26 cellular contexts compared by ENCODE assay signal in the genomic region with DNA sequence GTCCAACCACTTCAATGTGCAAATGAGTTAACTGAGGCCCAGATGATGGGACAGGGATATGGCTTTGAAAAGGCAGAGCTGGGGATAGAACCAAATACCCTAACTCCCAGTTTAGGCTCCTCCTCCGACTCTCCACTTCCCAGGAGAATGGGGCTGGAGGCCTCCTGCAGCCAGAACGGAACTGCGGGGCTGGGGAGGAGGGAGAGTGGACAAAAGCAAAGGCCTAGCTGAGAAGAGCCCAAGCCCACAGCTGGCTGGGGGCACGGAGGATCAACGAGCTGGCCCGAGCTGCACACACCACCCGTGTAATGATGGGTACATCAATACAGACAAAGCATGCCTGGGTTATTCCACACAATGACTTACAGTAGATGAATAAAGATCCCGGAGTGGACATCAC.
"Had no signal": no experiment of that assay in that cellular context is flagged by ENCODE, and none has a peak within 500 bp of the region (broad histone marks: within the 10 kb centered on the region; RNA-seq: fewer than 3 reads in every experiment).

No MANE protein-coding gene starts in this region.

- H3K27me3 Mint-ChIP-seq: activated naive CD8-positive, alpha-beta T cell treated with anti-CD3 and anti-CD28 coated beads for 36 hours; naive B cell; stimulated activated naive B cell treated with anti-CD40 and anti-IgM and Interleukin-4, amounts not matched to agents 10 μg/mL and 1 μg/mL and 100 μg/mL, for 72 hours had no signal

- FAIRE-seq: kidney had no signal

- H3K4me3 ChIP-seq: adrenal gland, body of pancreas, coronary artery, dorsolateral prefrontal cortex, gastrocnemius medialis, hepatocyte, skin epidermis, stomach, tibial artery, upper lobe of right lung had no signal

- H3K27ac Mint-ChIP-seq: mesothelial cell of epicardium had no signal

- ATAC-seq: activated T-cell treated with anti-CD3 and anti-CD28 coated beads, Interleukin-2, amount 50 U/mL, for 72 hours; body of pancreas; gastrocnemius medialis; sciatic nerve; upper lobe of right lung had no signal

- H3K4me3 Mint-ChIP-seq: activated naive CD8-positive, alpha-beta T cell treated with anti-CD3 and anti-CD28 coated beads for 36 hours; activated T-cell treated with anti-CD3 and anti-CD28 coated beads, Interleukin-2, amount 50 U/mL, for 72 hours; mesothelial cell of epicardium; stimulated activated naive B cell treated with anti-CD40 and anti-IgM and Interleukin-4, amounts not matched to agents 10 μg/mL and 1 μg/mL and 100 μg/mL, for 72 hours had no signal

- H3K9me3 ChIP-seq: adrenal gland, body of pancreas, gastrocnemius medialis, stomach, tibial artery, upper lobe of right lung had no signal

- H2AFZ ChIP-seq: hepatocyte had no signal

- H3K27ac ChIP-seq: adrenal gland, body of pancreas, coronary artery, gastrocnemius medialis, hepatocyte, stomach, tibial artery, upper lobe of right lung had no signal

- H3K79me2 ChIP-seq: hepatocyte had no signal

- H3K27me3 ChIP-seq: adrenal gland, body of pancreas, dorsolateral prefrontal cortex, gastrocnemius medialis, hepatocyte, stomach, upper lobe of right lung had no signal

- H3K36me3 ChIP-seq: adrenal gland, gastrocnemius medialis had no signal

- H3K4me2 ChIP-seq: hepatocyte had no signal

- DNase-seq: activated CD4-positive, alpha-beta T cell treated with anti-CD3 and anti-CD28 coated beads for 4 hours; activated CD4-positive, alpha-beta T cell treated with anti-CD3 and anti-CD28 coated beads, Interleukin-2, amount 50 U/mL, for 4 hours; activated naive CD4-positive, alpha-beta T cell; activated naive CD8-positive, alpha-beta T cell treated with anti-CD3 and anti-CD28 coated beads for 36 hours; activated T-cell treated with anti-CD3 and anti-CD28 coated beads, Interleukin-2, amount 50 U/mL, for 72 hours; adrenal gland; aorta; body of pancreas; dorsolateral prefrontal cortex; effector memory CD4-positive, alpha-beta T cell; erythroblast; gastrocnemius medialis; kidney; naive B cell; posterior cingulate gyrus; stimulated activated CD4-positive, alpha-beta T cell treated with anti-CD3 and anti-CD28 coated beads, Interleukin-12 subunit alpha, Interleukin-12 subunit beta, amount 100 ng/mL, for 4 hours; stimulated activated CD4-positive, alpha-beta T cell treated with anti-CD3 and anti-CD28 coated beads, Interleukin-4, amount 100 ng/mL, for 1 hour; stimulated activated naive B cell treated with anti-CD40 and anti-IgM and Interleukin-4, amounts not matched to agents 10 μg/mL and 1 μg/mL and 100 μg/mL, for 72 hours; stomach; tibial artery; upper lobe of right lung had no signal

- H3K4me1 ChIP-seq: adrenal gland, body of pancreas, tibial artery, upper lobe of right lung had no signal

- H3K9me3 Mint-ChIP-seq: activated naive CD8-positive, alpha-beta T cell treated with anti-CD3 and anti-CD28 coated beads for 36 hours; activated T-cell treated with anti-CD3 and anti-CD28 coated beads, Interleukin-2, amount 50 U/mL, for 72 hours; stimulated activated naive B cell treated with anti-CD40 and anti-IgM and Interleukin-4, amounts not matched to agents 10 μg/mL and 1 μg/mL and 100 μg/mL, for 72 hours had no signal
